In the genomic region with DNA sequence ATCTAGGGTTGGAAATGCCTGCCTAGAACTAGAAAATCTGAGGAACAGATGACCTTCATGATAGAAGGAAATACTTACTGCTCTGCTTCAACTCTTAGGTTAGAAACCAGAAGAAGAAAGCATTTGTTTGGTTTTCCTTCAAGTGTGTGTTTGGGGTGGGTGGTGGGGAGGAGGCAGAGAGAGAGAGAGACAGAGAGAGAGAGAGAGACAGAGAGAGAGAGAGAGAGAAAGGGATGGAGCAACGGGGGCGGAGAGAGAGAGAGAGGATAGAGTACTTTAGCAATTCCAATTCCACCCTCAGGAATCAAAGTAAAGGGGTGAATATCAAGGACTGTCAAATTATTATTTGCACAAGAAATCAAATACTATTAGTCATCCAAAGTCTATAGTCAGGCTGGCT, we compare ENCODE assay signal across 26 cellular contexts.
"Had no signal": no experiment of that assay in that cellular context is flagged by ENCODE, and none has a peak within 500 bp of the region (broad histone marks: within the 10 kb centered on the region; RNA-seq: fewer than 3 reads in every experiment).

No MANE protein-coding gene starts in this region.

- H3K4me3 Mint-ChIP-seq: dendritic cell treated with granulocyte-macrophage colony-stimulating factor and Interleukin-4, amounts not matched to agents 40 ng/mL and 50 ng/mL, for 4 days; endodermal cell; mesothelial cell of epicardium; natural killer cell treated with Interleukin-12 subunit alpha and Interleukin-12 subunit beta and Interleukin-15 and Interleukin-18, amount 100 ng/mL, for 72 hours; neural crest cell; stimulated activated memory B cell treated with anti-CD40 and anti-IgM and Interleukin-4, amounts not matched to agents 10 μg/mL and 1 μg/mL and 100 μg/mL, for 72 hours; type B pancreatic cell had no signal

- H3K4me3 ChIP-seq: colonic mucosa, gastrocnemius medialis, mucosa of descending colon, prostate gland, right atrium auricular region, testis, tibial artery had no signal

- H3K27ac ChIP-seq: colonic mucosa, epithelial cell of prostate, gastrocnemius medialis, prostate gland, right atrium auricular region, testis, tibial artery had no signal

- H3K27me3 ChIP-seq: colonic mucosa, gastrocnemius medialis, right atrium auricular region, testis, tibial artery had no signal

- H3K4me1 Mint-ChIP-seq: mesothelial cell of epicardium; naive B cell; neural crest cell; stimulated activated memory B cell treated with anti-CD40 and anti-IgM and Interleukin-4, amounts not matched to agents 10 μg/mL and 1 μg/mL and 100 μg/mL, for 72 hours had no signal

- H3K36me3 Mint-ChIP-seq: mesothelial cell of epicardium; naive B cell; natural killer cell treated with Interleukin-12 subunit alpha and Interleukin-12 subunit beta and Interleukin-15 and Interleukin-18, amount 100 ng/mL, for 72 hours; stimulated activated memory B cell treated with anti-CD40 and anti-IgM and Interleukin-4, amounts not matched to agents 10 μg/mL and 1 μg/mL and 100 μg/mL, for 72 hours; type B pancreatic cell had no signal

- H3K27me3 Mint-ChIP-seq: dendritic cell treated with granulocyte-macrophage colony-stimulating factor and Interleukin-4, amounts not matched to agents 40 ng/mL and 50 ng/mL, for 4 days; type B pancreatic cell had no signal

- H3K4me1 ChIP-seq: colonic mucosa, gastrocnemius medialis, prostate gland, right atrium auricular region, testis, tibial artery had no signal

- ATAC-seq: esophagus mucosa; gastrocnemius medialis; mucosa of descending colon; natural killer cell treated with Interleukin-12 subunit alpha and Interleukin-12 subunit beta and Interleukin-15 and Interleukin-18, amount 100 ng/mL, for 72 hours; sciatic nerve; stimulated activated memory B cell treated with anti-CD40 and anti-IgM and Interleukin-4, amounts not matched to agents 10 μg/mL and 1 μg/mL and 100 μg/mL, for 72 hours; stimulated activated naive CD8-positive, alpha-beta T cell treated with anti-CD3 and anti-CD28 coated beads, Interleukin-15, Interleukin-2, amounts not matched to agents 100 U/mL and 50 U/mL, for 24 hours had no signal

- H3K9me3 ChIP-seq: colonic mucosa, gastrocnemius medialis, mucosa of descending colon, prostate gland, right atrium auricular region, testis, tibial artery had no signal

- DNase-seq: colonic mucosa; effector CD8-positive, alpha-beta T cell; endodermal cell; foreskin fibroblast; gastrocnemius medialis; head of caudate nucleus; mesenchymal stem cell; mucosa of descending colon; naive B cell; stimulated activated CD4-positive, alpha-beta T cell treated with anti-CD3 and anti-CD28 coated beads, Interleukin-2, amount 100 ng/mL, for 24 hours; stimulated activated CD4-positive, alpha-beta T cell treated with anti-CD3 and anti-CD28 coated beads, Interleukin-4, amount 100 ng/mL, for 4 hours; stimulated activated naive CD8-positive, alpha-beta T cell treated with anti-CD3 and anti-CD28 coated beads, Interleukin-15, Interleukin-2, amounts not matched to agents 100 U/mL and 50 U/mL, for 24 hours; substantia nigra; testis; tibial artery had no signal

- H3K27ac Mint-ChIP-seq: dendritic cell treated with granulocyte-macrophage colony-stimulating factor and Interleukin-4, amounts not matched to agents 40 ng/mL and 50 ng/mL, for 4 days; endodermal cell; mesothelial cell of epicardium; naive B cell; natural killer cell treated with Interleukin-12 subunit alpha and Interleukin-12 subunit beta and Interleukin-15 and Interleukin-18, amount 100 ng/mL, for 72 hours; stimulated activated memory B cell treated with anti-CD40 and anti-IgM and Interleukin-4, amounts not matched to agents 10 μg/mL and 1 μg/mL and 100 μg/mL, for 72 hours; type B pancreatic cell had no signal

- H3K36me3 ChIP-seq: colonic mucosa, gastrocnemius medialis, prostate gland, right atrium auricular region, tibial artery had no signal

- H3K9me3 Mint-ChIP-seq: dendritic cell treated with granulocyte-macrophage colony-stimulating factor and Interleukin-4, amounts not matched to agents 40 ng/mL and 50 ng/mL, for 4 days; endodermal cell; mesothelial cell of epicardium; natural killer cell treated with Interleukin-12 subunit alpha and Interleukin-12 subunit beta and Interleukin-15 and Interleukin-18, amount 100 ng/mL, for 72 hours; neural crest cell; stimulated activated memory B cell treated with anti-CD40 and anti-IgM and Interleukin-4, amounts not matched to agents 10 μg/mL and 1 μg/mL and 100 μg/mL, for 72 hours; type B pancreatic cell had no signal
